1 cellular context compared by ENCODE assay signal in genomic region chr16:85018529-85019236, GRCh38.
A peak's percentile ranks its signal among the peaks of the same experiment; 100 is the strongest.
TF ChIP-seq lines count a peak whose summit lies in the region.

No MANE protein-coding gene starts in this region.

TF ChIP-seq in K562, 482 proteins besides CTCF, POLR2A, EP300 and RAD21 (continued from another document):
- no peak for TF ChIP-seq TRIM24 (IDR thresholded peaks at IDR 0.05)
- no peak for TF ChIP-seq ATF4 (CRISPR knock-in tag; IDR thresholded peaks at IDR 0.05)
- no peak for TF ChIP-seq POLR2AphosphoS5 (IDR thresholded peaks at IDR 0.05; ENCODE audit: control insufficient read depth, insufficient read depth, low read depth, low read length)
- TF ChIP-seq MCM7 (IDR thresholded peaks at IDR 0.05), result 0 out of 4 replicates have a peak, but pooled peaks of 1 of the 2 experiments have one; percentile 74
- no peak for TF ChIP-seq CXXC5 (CRISPR knock-in tag; IDR thresholded peaks at IDR 0.05)
- no peak for TF ChIP-seq MED1 (CRISPR knock-in tag; IDR thresholded peaks at IDR 0.05; ENCODE audit: borderline replicate concordance)
- no peak for TF ChIP-seq GMEB1 (CRISPR knock-in tag; IDR thresholded peaks at IDR 0.05)
- no peak for TF ChIP-seq NELFE (IDR thresholded peaks at IDR 0.05; ENCODE audit: insufficient read depth, insufficient read length)
- TF ChIP-seq ZMIZ1 (IDR thresholded peaks at IDR 0.05; ENCODE audit: low read depth in 2 of 2, low read length in 2 of 2), result no peak
